8 cellular contexts compared by ENCODE assay signal in the genomic region with DNA sequence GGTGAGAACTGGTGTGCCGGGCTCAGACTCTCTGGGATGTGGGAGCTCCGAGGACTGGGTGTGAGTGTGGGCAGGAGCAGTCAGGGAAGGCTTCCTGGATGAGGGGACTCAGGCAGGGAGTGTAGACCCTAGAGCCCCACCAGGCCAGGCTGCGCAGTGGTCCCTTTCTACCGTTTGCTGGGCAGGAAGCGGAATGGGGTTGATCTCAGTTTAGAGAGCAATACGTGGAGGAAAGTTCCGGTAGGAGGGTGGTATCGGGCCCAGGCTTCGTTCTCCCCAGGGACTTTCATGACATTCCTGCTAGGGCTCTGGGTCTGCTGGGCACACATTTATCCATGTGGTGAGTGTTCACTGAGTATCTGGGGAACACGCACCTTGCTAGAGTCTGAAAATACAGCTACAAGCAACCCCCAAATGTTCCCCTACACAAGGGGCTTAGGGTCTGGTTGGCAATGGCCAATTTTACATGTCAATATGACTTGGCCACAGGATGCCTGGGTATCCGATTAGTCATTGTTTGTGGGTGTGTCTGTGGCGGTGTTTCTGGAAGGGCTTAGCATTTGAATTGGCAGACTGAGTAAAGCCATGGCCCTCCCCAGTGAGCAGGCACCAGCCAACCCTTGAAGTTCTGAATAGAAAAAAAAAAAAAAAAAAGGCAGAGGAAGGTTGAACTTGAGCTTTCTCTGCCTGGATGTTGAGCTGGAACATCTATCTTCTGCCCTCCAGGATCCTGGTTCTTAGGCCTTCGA. TPM values are rescaled to one million over a fixed set of nuclear protein-coding genes. Genes with fewer than 3 reads are reported as not detected.
DNase-seq lines count a peak whose midpoint lies in the region; FAIRE-seq and TF ChIP-seq lines count a peak whose summit lies in the region.
"Had no signal": no experiment of that assay in that cellular context is flagged by ENCODE, and none has a peak within 500 bp of the region (broad histone marks: within the 10 kb centered on the region; RNA-seq: fewer than 3 reads in every experiment).

No MANE protein-coding gene starts in this region.

- peak in 1 of 2 experiments; percentile 51; a peak in 1 of 3 replicates for TF ChIP-seq EP300 in H1 (IDR thresholded peaks at IDR 0.05; ENCODE audit: borderline replicate concordance in 1 of 2, low read depth in 2 of 2, low read length in 2 of 2)

- H3K23me2 ChIP-seq in H1 (ENCODE audit: low read depth, low read length) = peaks cover 8% of the 10 kb centered on the region

- H3K4me2 ChIP-seq in H1 (ENCODE audit: insufficient read depth in 1 of 2, low read depth in 2 of 2, low read length in 2 of 2) = peak overlapping the region; percentile 76 to 98

- POLR2A ChIA-PET in H1 (lab: Charles Lee; ENCODE audit: partially characterized antibody) = interaction anchor here (0.6 to 2.7 kb wide), 11 partner anchors 22 to 349 kb away, joined by 3 to 17 read pairs (median 4); partner anchors contain the start of gene ADCYAP1R1
- POLR2A ChIA-PET in GM10248 (lab: Yijun Ruan, JAX) = no interaction called here

- H3K14ac ChIP-seq in H1 (ENCODE audit: insufficient read length) = no peak overlapping the region

- no peak for TF ChIP-seq POLR2A in NB4 (IDR thresholded peaks at IDR 0.05; ENCODE audit: extremely low read depth, insufficient read length)
- TF ChIP-seq POLR2A in H1 (IDR thresholded peaks at IDR 0.05; ENCODE audit: control extremely low read depth in 1 of 2, low read depth in 2 of 2, low read length in 2 of 2) = peak in 1 of 2 experiments; percentile 81; a peak in 2 of 3 replicates

- no peaks in the 10 kb centered on the region; the same call in 1 of the 2 replicates for H3K79me1 ChIP-seq in H1 (ENCODE audit: low read depth, low read length)

- TF ChIP-seq CTCF in NB4 (IDR thresholded peaks at IDR 0.05; ENCODE audit: low read depth, low read length) = no peak
- no peak for TF ChIP-seq CTCF in H1 (IDR thresholded peaks at IDR 0.05; ENCODE audit: control extremely low read depth in 1 of 3, insufficient read depth in 1 of 3, low read depth in 1 of 3, low read length in 3 of 3)
- no peak for TF ChIP-seq CTCF in GM10248 (IDR thresholded peaks at IDR 0.05; ENCODE audit: control extremely low read depth, extremely low read depth, low read depth, missing control alignments)

- H3K4ac ChIP-seq in H1 (replicated peaks; ENCODE audit: insufficient read length, low read depth, low read length) = no peak overlapping the region

- no peak overlapping the region for H3K4me3 ChIP-seq in NB4 (ENCODE audit: low read depth, low read length)
- peak overlapping the region; percentile 32 to 59 (median 38); a peak in 7 of 8 replicates for H3K4me3 ChIP-seq in H1 (ENCODE audit: extremely low read depth in 1 of 4, insufficient read depth in 2 of 4, low read depth in 3 of 4, low read length in 4 of 4)

- no peak overlapping the region for H3K56ac ChIP-seq in H1 (replicated peaks; ENCODE audit: insufficient read length, low read depth, low read length)

- no peaks in the 10 kb centered on the region for H4K20me1 ChIP-seq in H1 (replicated peaks in 1 of 2; ENCODE audit: control insufficient read depth in 1 of 2, insufficient read depth in 2 of 2, low read length in 2 of 2)

- H3K27ac ChIP-seq in H1 (ENCODE audit: low read depth, low read length) = no peak overlapping the region

- H2BK12ac ChIP-seq in H1 (ENCODE audit: low read depth, low read length) = peak overlapping the region; percentile 97

- DNase-seq in GM03348 (ENCODE audit: low spot score) (peak; percentile 50), NB4 (ENCODE audit: low read depth) (peak; percentile 73), H1 (ENCODE audit: low read depth in 1 of 2, low spot score in 2 of 2) (peak; percentile 68 to 76), occipital lobe (lab: John Stamatoyannopoulos, UW) (peak; percentile 24), SIG-M5 (lab: John Stamatoyannopoulos, UW) (no peak), NAMALWA (ENCODE audit: low spot score) (no peak), GM10248 (ENCODE audit: extremely low spot score) (no peak)

- H3K27me3 ChIP-seq in H1 (replicated peaks in 1 of 4; ENCODE audit: control insufficient read depth in 3 of 4, extremely low read depth in 1 of 4, insufficient read depth in 3 of 4, low read length in 3 of 4) = peaks cover 0 to 7% (median 2%) of the 10 kb centered on the region in 4 experiments; a peak in 3 of 7 replicates

- no peaks in the 10 kb centered on the region for H3K9me3 ChIP-seq in H1 (ENCODE audit: insufficient read depth in 2 of 2, low read depth in 1 of 2, low read length in 1 of 2)

- CTCF ChIA-PET in H1 (lab: Charles Lee; ENCODE audit: partially characterized antibody) (interaction anchor here (0.6 to 26.1 kb wide), 47 partner anchors 11 to 211 kb away, joined by 3 to 517 read pairs (median 7); partner anchors contain the start of gene ADCYAP1R1), GM10248 (lab: Yijun Ruan, JAX) (interaction anchor here (0.8 to 7.7 kb wide), 20 partner anchors 9 to 797 kb away, joined by 3 to 219 read pairs (median 10); no protein-coding TSS in a partner anchor)

- no peak overlapping the region for H2AK5ac ChIP-seq in H1 (ENCODE audit: low read depth, low read length)

- H3K23ac ChIP-seq in H1 (ENCODE audit: insufficient read length) = no peak overlapping the region

- H4K91ac ChIP-seq in H1 (replicated peaks; ENCODE audit: insufficient read length, low read length) = peak overlapping the region; percentile 20

- peak overlapping the region; percentile 60; the same call in 1 of the 2 replicates for H4K8ac ChIP-seq in H1 (ENCODE audit: extremely low read depth, insufficient read depth, low read length)

- peak overlapping the region; percentile 36; the same call in 1 of the 2 replicates for H2BK5ac ChIP-seq in H1 (ENCODE audit: low read depth, low read length)

- 0 out of 2 replicates have a peak overlapping the region, but pooled peaks have one; percentile 18 for H2BK15ac ChIP-seq in H1 (ENCODE audit: low read length)

- peaks cover 16 to 47% (median 38%) of the 10 kb centered on the region in 4 experiments for H3K4me1 ChIP-seq in H1 (replicated peaks in 1 of 4; ENCODE audit: control insufficient read depth in 3 of 4, insufficient read depth in 4 of 4, low read length in 3 of 4)

- peak overlapping the region in 3 of 4 experiments; percentile 34 to 55 (median 36); a peak in 4 of 7 replicates for H3K9ac ChIP-seq in H1 (replicated peaks in 1 of 4; ENCODE audit: extremely low read depth in 1 of 4, low read depth in 3 of 4, low read length in 3 of 4)

- TF ChIP-seq RAD21 in H1 (IDR thresholded peaks at IDR 0.05 in 1 of 2, conservative IDR thresholded peaks at IDR 0.05 in 1 of 2; ENCODE audit: low read depth in 2 of 2, low read length in 2 of 2) = no peak; a peak in 1 of 4 replicates

- H3K79me2 ChIP-seq in H1 (ENCODE audit: control insufficient read depth in 1 of 2, insufficient read depth in 2 of 2, low read length in 2 of 2) = no peaks in the 10 kb centered on the region

- peak overlapping the region; percentile 61 for H2AFZ ChIP-seq in H1 (ENCODE audit: low read length)

- H3K36me3 ChIP-seq in H1 (ENCODE audit: control insufficient read depth in 2 of 4, insufficient read depth in 4 of 4, low read length in 3 of 4) = no peaks in the 10 kb centered on the region

- peak; percentile 80 for FAIRE-seq in H1 (lab: Jason Lieb, UNC)

- no peak overlapping the region for H4K5ac ChIP-seq in H1 (ENCODE audit: insufficient read length, low read depth, low read length)

- H3K18ac ChIP-seq in H1 (ENCODE audit: extremely low read depth, low read length) = peak overlapping the region; percentile 87

- 10% methylated on average over 13 of the region's 13 CpGs; no CpG with 5 or more reads in 1 of the 2 experiments for WGBS in H1 (ENCODE audit: extremely low coverage in 1 of 2, insufficient coverage in 1 of 2, insufficient read length in 1 of 2, insufficient replicate concordance in 2 of 2, low coverage in 1 of 2, low lambda C conversion rate in 2 of 2, missing lambda C conversion rate in 1 of 2), 2 experiments

- H2BK120ac ChIP-seq in H1 (replicated peaks; ENCODE audit: low read depth, low read length) = peak overlapping the region; percentile 91

- H2BK20ac ChIP-seq in H1 (ENCODE audit: low read length) = peak overlapping the region; percentile 77; the same call in 1 of the 2 replicates

TF ChIP-seq in H1, 55 proteins besides CTCF, POLR2A, EP300 and RAD21 (continues in another document):
- TF ChIP-seq CBX8 (IDR thresholded peaks at IDR 0.05; ENCODE audit: borderline replicate concordance, low read depth, low read length) (no peak), ZNF274 (IDR thresholded peaks at IDR 0.05; ENCODE audit: borderline replicate concordance, extremely low read depth, low read length) (no peak), YY1 (IDR thresholded peaks at IDR 0.05; ENCODE audit: low read depth, low read length) (0 out of 2 replicates have a peak, but pooled peaks have one; percentile 21), KDM5A (IDR thresholded peaks at IDR 0.05; ENCODE audit: low read length) (no peak), EGR1 (IDR thresholded peaks at IDR 0.05; ENCODE audit: borderline replicate concordance, low read depth, low read length) (no peak), E2F6 (IDR thresholded peaks at IDR 0.05) (no peak), TCF12 (IDR thresholded peaks at IDR 0.05; ENCODE audit: low read depth, low read length) (no peak)
- TF ChIP-seq, protein P1, sequence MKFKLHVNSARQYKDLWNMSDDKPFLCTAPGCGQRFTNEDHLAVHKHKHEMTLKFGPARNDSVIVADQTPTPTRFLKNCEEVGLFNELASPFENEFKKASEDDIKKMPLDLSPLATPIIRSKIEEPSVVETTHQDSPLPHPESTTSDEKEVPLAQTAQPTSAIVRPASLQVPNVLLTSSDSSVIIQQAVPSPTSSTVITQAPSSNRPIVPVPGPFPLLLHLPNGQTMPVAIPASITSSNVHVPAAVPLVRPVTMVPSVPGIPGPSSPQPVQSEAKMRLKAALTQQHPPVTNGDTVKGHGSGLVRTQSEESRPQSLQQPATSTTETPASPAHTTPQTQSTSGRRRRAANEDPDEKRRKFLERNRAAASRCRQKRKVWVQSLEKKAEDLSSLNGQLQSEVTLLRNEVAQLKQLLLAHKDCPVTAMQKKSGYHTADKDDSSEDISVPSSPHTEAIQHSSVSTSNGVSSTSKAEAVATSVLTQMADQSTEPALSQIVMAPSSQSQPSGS (IDR thresholded peaks at IDR 0.05; ENCODE audit: low read length) = no peak

RNA-seq across cellular contexts. Expression of gene GHRHR, which starts 20.8 kb away (rescaled TPM):
- total RNA-seq in H1 (2021; fragmentation: NEBNext Ultra II Directional; extraction: Animal tissue kit (Norgen Biotek cat#: 25700)) = 6.1 and 6.5 TPM in 2 replicates
- polyA plus RNA-seq in H1 (2011; rRNA removed) = 0.60 and 1.6 TPM in 2 replicates
- polyA plus RNA-seq in H1 (2011; cell fraction: cytosol; rRNA removed) = 1.6 TPM
- polyA plus RNA-seq in H1 (2011; cell fraction: nucleus; rRNA removed) = 3.8 TPM
- 2.5 to 5.9 TPM (median 4.4 TPM) in 4 replicates for polyA plus RNA-seq in H1 (2012, experiment 1 of 2)
- not detected for polyA plus RNA-seq in H1 (2012, experiment 2 of 2)
- 4.7 TPM for polyA plus RNA-seq in H1 (2013, experiment 1 of 2)
- 6.5 TPM for polyA plus RNA-seq in H1 (2013, experiment 2 of 2)
- 1.1 and 3.1 TPM in 2 replicates for polyA minus RNA-seq in H1 (2011; rRNA and poly(A)+ RNA removed)
- 10.3 TPM for polyA minus RNA-seq in H1 (2011; cell fraction: cytosol; rRNA and poly(A)+ RNA removed)
- polyA minus RNA-seq in H1 (2011; cell fraction: nucleus; rRNA and poly(A)+ RNA removed) = 5.1 TPM
- total RNA-seq in occipital lobe = not detected
- total RNA-seq: naive thymus-derived CD4-positive, alpha-beta T cell had no signal
- polyA plus RNA-seq: naive thymus-derived CD4-positive, alpha-beta T cell had no signal

Comparison
In these comparisons a context has a peak if more than half of its experiments do, and no peak if none do; other contexts are left out.
1. DNase-seq: peak in GM03348 (single experiment), NB4 (single experiment), H1 (2 of 2) and occipital lobe (single experiment); none in SIG-M5 (single experiment), NAMALWA (single experiment) and GM10248 (single experiment).